Comparison of ENCODE assay signal across 1 cellular context in the genomic region with DNA sequence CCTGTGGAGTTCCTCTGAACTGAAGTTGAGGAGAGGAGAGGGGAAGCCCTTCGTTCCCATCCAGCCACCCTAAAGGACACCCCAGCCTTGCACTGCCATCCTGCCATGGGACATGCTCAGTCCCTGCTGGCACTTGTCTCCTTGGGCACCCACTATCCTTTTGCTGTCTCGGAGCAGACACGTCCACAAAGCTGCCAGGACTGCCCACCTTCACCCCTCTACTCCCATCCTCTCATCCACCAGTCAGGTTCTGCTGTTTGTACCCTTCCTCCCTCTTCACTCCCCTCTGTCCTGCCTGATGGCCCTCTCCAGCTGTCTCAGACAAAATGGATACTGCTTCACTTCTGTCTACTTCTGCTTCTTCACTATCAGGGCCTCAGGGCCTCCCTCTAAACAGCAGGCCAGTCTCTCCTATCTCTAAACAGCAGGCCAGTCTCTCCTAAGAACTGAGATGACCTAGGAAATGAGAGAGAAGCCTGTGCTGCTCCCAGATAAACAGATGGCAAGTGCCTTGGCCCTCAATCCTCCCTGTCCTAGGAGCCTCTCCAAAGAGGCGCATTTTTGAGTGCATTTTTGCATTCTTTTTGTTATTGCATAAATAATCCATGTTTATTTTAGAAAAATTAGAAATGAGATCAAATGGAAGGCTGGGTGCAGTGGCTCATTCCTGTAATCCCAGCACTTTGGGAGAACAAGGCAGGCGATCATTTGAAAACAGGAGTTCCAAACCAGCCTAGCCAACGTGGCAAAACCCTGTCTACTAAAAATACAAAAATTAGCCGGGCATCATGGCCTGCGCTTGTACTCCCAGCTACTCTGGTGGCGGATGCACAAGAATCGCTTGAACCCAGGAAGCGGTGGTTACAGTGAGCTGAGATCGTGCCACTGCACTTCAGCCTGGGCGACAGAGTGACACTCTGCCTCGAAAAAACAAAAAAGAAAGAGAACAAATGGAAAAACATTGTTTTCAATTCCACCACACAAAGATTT.
TF ChIP-seq lines count a peak whose summit lies in the region.

No MANE protein-coding gene starts in this region.

TF ChIP-seq in K562, 482 proteins besides CTCF, POLR2A, EP300 and RAD21 (continued from another document):
- TF ChIP-seq NFE2 (IDR thresholded peaks at IDR 0.05; ENCODE audit: low read depth) (peak; percentile 90), ZNF785 (CRISPR knock-in tag; IDR thresholded peaks at IDR 0.05) (no peak), SIX5 (IDR thresholded peaks at IDR 0.05; ENCODE audit: borderline replicate concordance in 1 of 2, insufficient read depth in 1 of 2, low read depth in 1 of 2, low read length in 2 of 2) (no peak), SIN3B (IDR thresholded peaks at IDR 0.05; ENCODE audit: low read depth) (no peak), HCFC1 (IDR thresholded peaks at IDR 0.05; ENCODE audit: low read depth, low read length) (0 out of 2 replicates have a peak, but pooled peaks have one; percentile 30), PHF21A (IDR thresholded peaks at IDR 0.05; ENCODE audit: borderline replicate concordance, low read depth) (no peak), SETDB1 (IDR thresholded peaks at IDR 0.05; ENCODE audit: low read length) (no peak), TBP (optimal IDR thresholded peaks at IDR 0.05; ENCODE audit: low read depth, low read length) (peak; percentile 70), HLTF (IDR thresholded peaks at IDR 0.05) (peak; percentile 97), SREBF1 (IDR thresholded peaks at IDR 0.05; ENCODE audit: borderline replicate concordance, low read depth, low read length) (no peak), ETS2 (tag; IDR thresholded peaks at IDR 0.05; ENCODE audit: borderline replicate concordance, poor library complexity, severe bottlenecking) (peak; percentile 82), KLF16 (IDR thresholded peaks at IDR 0.05) (peak; percentile 100)
- TF ChIP-seq, protein P1, sequence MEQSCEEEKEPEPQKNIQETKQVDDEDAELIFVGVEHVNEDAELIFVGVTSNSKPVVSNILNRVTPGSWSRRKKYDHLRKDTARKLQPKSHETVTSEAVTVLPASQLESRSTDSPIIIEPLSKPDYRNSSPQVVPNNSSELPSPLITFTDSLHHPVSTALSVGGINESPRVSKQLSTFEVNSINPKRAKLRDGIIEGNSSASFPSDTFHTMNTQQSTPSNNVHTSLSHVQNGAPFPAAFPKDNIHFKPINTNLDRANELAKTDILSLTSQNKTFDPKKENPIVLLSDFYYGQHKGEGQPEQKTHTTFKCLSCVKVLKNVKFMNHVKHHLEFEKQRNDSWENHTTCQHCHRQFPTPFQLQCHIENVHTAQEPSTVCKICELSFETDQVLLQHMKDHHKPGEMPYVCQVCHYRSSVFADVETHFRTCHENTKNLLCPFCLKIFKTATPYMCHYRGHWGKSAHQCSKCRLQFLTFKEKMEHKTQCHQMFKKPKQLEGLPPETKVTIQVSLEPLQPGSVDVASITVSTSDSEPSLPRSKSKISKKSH (CRISPR knock-in tag; IDR thresholded peaks at IDR 0.05): no peak
- TF ChIP-seq, protein P2, sequence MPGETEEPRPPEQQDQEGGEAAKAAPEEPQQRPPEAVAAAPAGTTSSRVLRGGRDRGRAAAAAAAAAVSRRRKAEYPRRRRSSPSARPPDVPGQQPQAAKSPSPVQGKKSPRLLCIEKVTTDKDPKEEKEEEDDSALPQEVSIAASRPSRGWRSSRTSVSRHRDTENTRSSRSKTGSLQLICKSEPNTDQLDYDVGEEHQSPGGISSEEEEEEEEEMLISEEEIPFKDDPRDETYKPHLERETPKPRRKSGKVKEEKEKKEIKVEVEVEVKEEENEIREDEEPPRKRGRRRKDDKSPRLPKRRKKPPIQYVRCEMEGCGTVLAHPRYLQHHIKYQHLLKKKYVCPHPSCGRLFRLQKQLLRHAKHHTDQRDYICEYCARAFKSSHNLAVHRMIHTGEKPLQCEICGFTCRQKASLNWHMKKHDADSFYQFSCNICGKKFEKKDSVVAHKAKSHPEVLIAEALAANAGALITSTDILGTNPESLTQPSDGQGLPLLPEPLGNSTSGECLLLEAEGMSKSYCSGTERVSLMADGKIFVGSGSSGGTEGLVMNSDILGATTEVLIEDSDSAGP (CRISPR knock-in tag; IDR thresholded peaks at IDR 0.05): no peak
- TF ChIP-seq, protein P3, sequence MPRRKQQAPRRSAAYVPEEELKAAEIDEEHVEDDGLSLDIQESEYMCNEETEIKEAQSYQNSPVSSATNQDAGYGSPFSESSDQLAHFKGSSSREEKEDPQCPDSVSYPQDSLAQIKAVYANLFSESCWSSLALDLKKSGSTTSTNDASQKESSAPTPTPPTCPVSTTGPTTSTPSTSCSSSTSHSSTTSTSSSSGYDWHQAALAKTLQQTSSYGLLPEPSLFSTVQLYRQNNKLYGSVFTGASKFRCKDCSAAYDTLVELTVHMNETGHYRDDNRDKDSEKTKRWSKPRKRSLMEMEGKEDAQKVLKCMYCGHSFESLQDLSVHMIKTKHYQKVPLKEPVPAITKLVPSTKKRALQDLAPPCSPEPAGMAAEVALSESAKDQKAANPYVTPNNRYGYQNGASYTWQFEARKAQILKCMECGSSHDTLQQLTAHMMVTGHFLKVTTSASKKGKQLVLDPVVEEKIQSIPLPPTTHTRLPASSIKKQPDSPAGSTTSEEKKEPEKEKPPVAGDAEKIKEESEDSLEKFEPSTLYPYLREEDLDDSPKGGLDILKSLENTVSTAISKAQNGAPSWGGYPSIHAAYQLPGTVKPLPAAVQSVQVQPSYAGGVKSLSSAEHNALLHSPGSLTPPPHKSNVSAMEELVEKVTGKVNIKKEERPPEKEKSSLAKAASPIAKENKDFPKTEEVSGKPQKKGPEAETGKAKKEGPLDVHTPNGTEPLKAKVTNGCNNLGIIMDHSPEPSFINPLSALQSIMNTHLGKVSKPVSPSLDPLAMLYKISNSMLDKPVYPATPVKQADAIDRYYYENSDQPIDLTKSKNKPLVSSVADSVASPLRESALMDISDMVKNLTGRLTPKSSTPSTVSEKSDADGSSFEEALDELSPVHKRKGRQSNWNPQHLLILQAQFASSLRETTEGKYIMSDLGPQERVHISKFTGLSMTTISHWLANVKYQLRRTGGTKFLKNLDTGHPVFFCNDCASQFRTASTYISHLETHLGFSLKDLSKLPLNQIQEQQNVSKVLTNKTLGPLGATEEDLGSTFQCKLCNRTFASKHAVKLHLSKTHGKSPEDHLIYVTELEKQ (CRISPR knock-in tag; IDR thresholded peaks at IDR 0.05): no peak; the same call in 1 of the 2 replicates
- TF ChIP-seq, protein P4, sequence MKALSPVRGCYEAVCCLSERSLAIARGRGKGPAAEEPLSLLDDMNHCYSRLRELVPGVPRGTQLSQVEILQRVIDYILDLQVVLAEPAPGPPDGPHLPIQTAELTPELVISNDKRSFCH (CRISPR knock-in tag; IDR thresholded peaks at IDR 0.05): no peak
- TF ChIP-seq, protein P4 (tag; IDR thresholded peaks at IDR 0.05): peak; percentile 99
- TF ChIP-seq, protein P5, sequence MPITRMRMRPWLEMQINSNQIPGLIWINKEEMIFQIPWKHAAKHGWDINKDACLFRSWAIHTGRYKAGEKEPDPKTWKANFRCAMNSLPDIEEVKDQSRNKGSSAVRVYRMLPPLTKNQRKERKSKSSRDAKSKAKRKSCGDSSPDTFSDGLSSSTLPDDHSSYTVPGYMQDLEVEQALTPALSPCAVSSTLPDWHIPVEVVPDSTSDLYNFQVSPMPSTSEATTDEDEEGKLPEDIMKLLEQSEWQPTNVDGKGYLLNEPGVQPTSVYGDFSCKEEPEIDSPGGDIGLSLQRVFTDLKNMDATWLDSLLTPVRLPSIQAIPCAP (CRISPR knock-in tag; IDR thresholded peaks at IDR 0.05; ENCODE audit: borderline replicate concordance): no peak
TF ChIP-seq in K562: peak in this region for 285.
